ENCODE assay signal across 14 cellular contexts in genomic region chr19:13014921-13015280, GRCh38. TPM values are rescaled to one million over a fixed set of nuclear protein-coding genes. Genes with fewer than 3 reads are reported as not detected.
A peak's percentile ranks its signal among the peaks of the same experiment; 100 is the strongest.
DNase-seq lines count a peak whose midpoint lies in the region; ATAC-seq and TF ChIP-seq lines count a peak whose summit lies in the region.
"Had no signal": no experiment of that assay in that cellular context is flagged by ENCODE, and none has a peak within 500 bp of the region (broad histone marks: within the 10 kb centered on the region; RNA-seq: fewer than 3 reads in every experiment).

No MANE protein-coding gene starts in this region.

- 77% methylated on average over 4 of the region's 4 CpGs for WGBS in right cardiac atrium
- WGBS in aorta, 2 donors: 32 to 43% methylated on average over 4 of the region's 4 CpGs

- ATAC-seq in right cardiac atrium (no peak), left ventricle myocardium superior (no peak), aorta (ENCODE audit: low FRiP score) (no peak)
- ATAC-seq: stimulated activated memory B cell treated with anti-CD40 and anti-IgM and Interleukin-4, amounts not matched to agents 10 μg/mL and 1 μg/mL and 100 μg/mL, for 72 hours had no signal

- H3K27ac ChIP-seq in right cardiac atrium (ENCODE audit: low read length) (peak overlapping the region; percentile 34), cingulate gyrus (ENCODE audit: low read depth, low read length) (peak overlapping the region; percentile 93), osteoblast (ENCODE audit: low read depth, low read length) (peak overlapping the region; percentile 98), aorta (ENCODE audit: low read depth in 1 of 2, low read length in 2 of 2) (peak overlapping the region; percentile 90 to 91)

- H3K4me1 ChIP-seq in right cardiac atrium (ENCODE audit: control insufficient read depth, insufficient read depth, low read length) (peaks cover 17% of the 10 kb centered on the region), osteoblast (ENCODE audit: insufficient read depth, low read length) (peaks cover 68% of the 10 kb centered on the region), aorta (ENCODE audit: control insufficient read depth in 1 of 2, insufficient read depth in 2 of 2, low read length in 2 of 2) (peaks cover 0 to 1% of the 10 kb centered on the region in 2 donors)

- H2AFZ ChIP-seq in osteoblast (ENCODE audit: low read length): no peak overlapping the region

- TF ChIP-seq CTCF in osteoblast (IDR thresholded peaks at IDR 0.05; ENCODE audit: extremely low read depth, low read depth, low read length): no peak

- no peaks in the 10 kb centered on the region for H3K36me3 ChIP-seq in osteoblast (ENCODE audit: insufficient read depth, low read length)
- no peaks in the 10 kb centered on the region for H3K36me3 ChIP-seq in aorta (ENCODE audit: control insufficient read depth in 1 of 2, insufficient read depth in 2 of 2, low read length in 1 of 2)
- H3K36me3 ChIP-seq: BE2C had no signal

- H3K27me3 ChIP-seq in right cardiac atrium (ENCODE audit: control insufficient read depth, insufficient read depth): no peaks in the 10 kb centered on the region
- no peaks in the 10 kb centered on the region for H3K27me3 ChIP-seq in osteoblast (ENCODE audit: insufficient read depth, low read length)
- H3K27me3 ChIP-seq in aorta (ENCODE audit: control insufficient read depth in 1 of 2, insufficient read depth in 2 of 2, low read length in 1 of 2): no peaks in the 10 kb centered on the region
- H3K27me3 ChIP-seq: BE2C had no signal

- H3K79me2 ChIP-seq in osteoblast (ENCODE audit: insufficient read depth, low read length): peaks cover 99% of the 10 kb centered on the region

- peaks cover 10% of the 10 kb centered on the region for H4K20me1 ChIP-seq in osteoblast (ENCODE audit: insufficient read depth, low read length)

- H3K9me3 ChIP-seq in right cardiac atrium (ENCODE audit: control insufficient read depth, low read length) (no peaks in the 10 kb centered on the region), osteoblast (ENCODE audit: low read depth, low read length) (no peaks in the 10 kb centered on the region), aorta (ENCODE audit: control insufficient read depth, low read length) (no peaks in the 10 kb centered on the region)
- H3K9me3 ChIP-seq: BE2C had no signal

- intact Hi-C loops in right cardiac atrium (cut with DNase I): no loop called here
- intact Hi-C loops in left ventricle myocardium superior (cut with micrococcal nuclease): no loop called here
- intact Hi-C loops in aorta (cut with DNase I): loop anchor here in 1 of 2 donors (2.0 kb wide), 1 partner anchor 18 kb away; no protein-coding TSS in a partner anchor

- DNase-seq in right cardiac atrium (no peak), left ventricle myocardium superior (no peak), osteoblast (ENCODE audit: insufficient read length, low spot score, missing footprints) (peak; percentile 81), aorta (no peak), NCI-H82 (lab: John Stamatoyannopoulos, UW) (no peak), NCI-H2029 (lab: John Stamatoyannopoulos, UW) (no peak)
- DNase-seq in activated CD4-positive, CD25-positive, alpha-beta regulatory T cell treated with anti-CD3 and anti-CD28 coated beads, Interleukin-2, amount 50 U/mL, for 72 hours: no peak
- DNase-seq: BE2C, NCI-H1436 treated with DMSO at 0.1 percent for 48 hours had no signal

- H3K4me3 ChIP-seq in right cardiac atrium (ENCODE audit: low read length) (no peak overlapping the region), osteoblast (ENCODE audit: insufficient read depth, low read length) (peak overlapping the region; percentile 74), aorta (ENCODE audit: low read length in 2 of 2) (no peak overlapping the region)

- H3K4me2 ChIP-seq in osteoblast (ENCODE audit: insufficient read depth, low read length): peak overlapping the region; percentile 93

RNA-seq across cellular contexts. Expression of gene NFIX, which starts 19.6 kb away (rescaled TPM):
- total RNA-seq in right cardiac atrium: 100 to 1,000 TPM; 123 to 168 (median 156) TPM
- polyA plus RNA-seq in right cardiac atrium: 67.4 TPM
- 171 TPM for total RNA-seq in left ventricle myocardium superior
- 114 and 122 TPM in 2 replicates for total RNA-seq in osteoblast
- 100 to 1,000 TPM; 184 to 327 TPM for total RNA-seq in aorta
- polyA plus RNA-seq in aorta: 10 to 100 TPM; 45.5 to 49.8 TPM
- polyA plus RNA-seq: neural cell had no signal

RNA-seq across cellular contexts. Expression of gene DAND5, which starts 45.5 kb away (rescaled TPM):
- 10 to 100 TPM in 2 of 4 donors, 1 to 10 TPM in 2; 5.0 to 13.8 (median 11.1) TPM for total RNA-seq in right cardiac atrium
- polyA plus RNA-seq in right cardiac atrium: 7.0 TPM
- total RNA-seq in left ventricle myocardium superior: 11.2 TPM
- total RNA-seq in osteoblast: not detected in 2 replicates
- not detected for total RNA-seq in aorta
- polyA plus RNA-seq in aorta: under 1 TPM in 1 of 2 donors, not detected in 1; 0.13 TPM
- total RNA-seq: activated CD8-positive, alpha-beta memory T cell treated with anti-CD3 and anti-CD28 coated beads for 36 hours; T-helper 2 cell treated with Interferon-gamma antibody and Interleukin-4, amounts not matched to agents 100 ng/mL and 5 ng/mL, for 36 hours had no signal
- polyA plus RNA-seq: neural cell had no signal

RNA-seq across cellular contexts. Expression of gene GADD45GIP1, which starts 57.9 kb away (rescaled TPM):
- total RNA-seq in right cardiac atrium: 10 to 100 TPM; 24.3 to 33.2 (median 29.1) TPM
- polyA plus RNA-seq in right cardiac atrium: 64.5 TPM
- 28.7 TPM for total RNA-seq in left ventricle myocardium superior
- total RNA-seq in osteoblast: 15.2 and 16.8 TPM in 2 replicates
- 10 to 100 TPM; 15.3 to 15.7 TPM for total RNA-seq in aorta
- 10 to 100 TPM; 30.9 to 40.6 TPM for polyA plus RNA-seq in aorta

Comparison
In these comparisons a context has a peak if more than half of its experiments do, and no peak if none do; other contexts are left out.
1. H3K27ac ChIP-seq: peak in every context shown above with its lines; median percentile 98 in osteoblast; 93 in cingulate gyrus; 90 in aorta; 34 in right cardiac atrium.